ENCODE assay signal across 1 cellular context in the genomic region with DNA sequence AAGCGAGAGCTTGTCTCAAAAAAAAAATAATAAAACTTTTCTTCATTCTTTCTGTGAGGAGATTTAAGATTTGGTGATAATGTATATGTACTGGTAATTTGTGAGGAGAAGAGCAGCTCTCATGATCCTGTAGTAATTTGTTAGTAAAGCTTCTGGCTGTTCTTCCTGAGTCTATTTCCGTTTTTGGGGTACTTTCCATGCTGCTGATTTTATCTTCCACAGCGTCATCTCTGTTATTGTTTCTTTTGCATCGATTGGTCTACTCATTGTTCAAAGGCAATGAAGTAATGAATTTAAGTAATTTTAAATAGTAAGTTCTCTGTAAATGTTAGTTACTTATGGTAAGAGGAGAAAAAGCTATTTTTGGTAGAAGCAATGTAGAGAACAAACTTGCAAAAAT.
TF ChIP-seq lines count a peak whose summit lies in the region.

No MANE protein-coding gene starts in this region.

TF ChIP-seq in GM12891, 5 proteins besides CTCF, POLR2A, EP300 and RAD21 (continued from another document):
- TF ChIP-seq SPI1 (IDR thresholded peaks at IDR 0.05; ENCODE audit: low read depth, low read length) (no peak), PAX5 (IDR thresholded peaks at IDR 0.05; ENCODE audit: insufficient read depth, low read length, severe bottlenecking) (no peak)
